Comparison of ENCODE assay signal across 20 cellular contexts in genomic region chr13:59587971-59588716, GRCh38.
DNase-seq lines count a peak whose midpoint lies in the region; ATAC-seq, FAIRE-seq and TF ChIP-seq lines count a peak whose summit lies in the region.
"Had no signal": no experiment of that assay in that cellular context is flagged by ENCODE, and none has a peak within 500 bp of the region (broad histone marks: within the 10 kb centered on the region; RNA-seq: fewer than 3 reads in every experiment).

No MANE protein-coding gene starts in this region.

- DNase-seq in GM23338 (ENCODE audit: low spot score) (peak; percentile 54), IMR-90 (no peak), H1 (ENCODE audit: low read depth in 1 of 2, low spot score in 2 of 2) (no peak), mesendoderm (no peak), NCI-H2081 (lab: John Stamatoyannopoulos, UW) (no peak), coronary artery (ENCODE audit: low spot score) (no peak), AG08395 (ENCODE audit: low spot score) (no peak)
- DNase-seq: 8988T; COR-L47; DMS 273 treated with DMSO at 0.1 percent for 48 hours; DND-41; NCI-H1092 treated with DMSO at 0.1 percent for 48 hours; NCI-H2081 treated with DMSO at 0.1 percent for 48 hours; NCI-H446 treated with DMSO at 0.1 percent for 48 hours; NK-92 treated with Interleukin-12 subunit alpha and Interleukin-12 subunit beta, amount 100 ng/mL, for 24 hours; OCI-M1; SHP77; SK-N-SH had no signal

- no peaks in the 10 kb centered on the region for H3K23me2 ChIP-seq in H1 (ENCODE audit: low read depth, low read length)

- no peaks in the 10 kb centered on the region for H3K79me1 ChIP-seq in IMR-90 (ENCODE audit: low read depth in 1 of 2, low read length in 2 of 2)
- H3K79me1 ChIP-seq in H1 (ENCODE audit: low read depth, low read length): no peaks in the 10 kb centered on the region
- no peaks in the 10 kb centered on the region for H3K79me1 ChIP-seq in mesendoderm (ENCODE audit: low read length)

- peak overlapping the region; percentile 8; the same call in 1 of the 2 replicates for H3K4me3 ChIP-seq in GM23338
- no peak overlapping the region for H3K4me3 ChIP-seq in IMR-90 (ENCODE audit: insufficient read depth, low read depth, low read length)
- H3K4me3 ChIP-seq in H1 (ENCODE audit: extremely low read depth in 1 of 4, insufficient read depth in 2 of 4, low read depth in 3 of 4, low read length in 4 of 4): peak overlapping the region in 1 of 4 experiments; percentile 38; a peak in 3 of 8 replicates
- H3K4me3 ChIP-seq in mesendoderm (ENCODE audit: low read length): no peak overlapping the region
- H3K4me3 ChIP-seq in coronary artery: no peak overlapping the region

- H4K5ac ChIP-seq in IMR-90 (ENCODE audit: low read depth, low read length): no peak overlapping the region
- peak overlapping the region; percentile 57 for H4K5ac ChIP-seq in H1 (ENCODE audit: insufficient read length, low read depth, low read length)
- H4K5ac ChIP-seq in mesendoderm (ENCODE audit: low read length): no peak overlapping the region

- no peak overlapping the region for H4K8ac ChIP-seq in IMR-90 (ENCODE audit: low read depth in 2 of 2, low read length in 2 of 2)
- no peak overlapping the region for H4K8ac ChIP-seq in H1 (ENCODE audit: extremely low read depth, insufficient read depth, low read length)
- H4K8ac ChIP-seq in mesendoderm (ENCODE audit: low read depth, low read length): no peak overlapping the region

- H2AK9ac ChIP-seq in IMR-90 (replicated peaks; ENCODE audit: low read depth, low read length, poor library complexity): no peak overlapping the region

- no peak for TF ChIP-seq CTCF in GM23338 (conservative IDR thresholded peaks at IDR 0.05; ENCODE audit: low read depth in 2 of 2)
- no peak for TF ChIP-seq CTCF in IMR-90 (conservative IDR thresholded peaks at IDR 0.05; ENCODE audit: low read depth, low read length)
- TF ChIP-seq CTCF in H1 (IDR thresholded peaks at IDR 0.05; ENCODE audit: control extremely low read depth in 1 of 3, insufficient read depth in 1 of 3, low read depth in 1 of 3, low read length in 3 of 3): no peak
- no peak for TF ChIP-seq CTCF in coronary artery (IDR thresholded peaks at IDR 0.05)

- POLR2A ChIA-PET in IMR-90 (lab: Charles Lee; ENCODE audit: unreplicated experiment) (no interaction called here), H1 (lab: Charles Lee; ENCODE audit: partially characterized antibody) (interaction anchor here (1.0 kb wide), 1 partner anchor 59 kb away, joined by 3 read pairs; no protein-coding TSS in a partner anchor)

- peak; percentile 76 for FAIRE-seq in H1 (lab: Jason Lieb, UNC)

- H3K9me3 ChIP-seq in IMR-90 (ENCODE audit: control insufficient read depth, insufficient read depth, low read length): no peaks in the 10 kb centered on the region
- no peaks in the 10 kb centered on the region for H3K9me3 ChIP-seq in H1 (ENCODE audit: insufficient read depth in 2 of 2, low read depth in 1 of 2, low read length in 1 of 2)
- H3K9me3 ChIP-seq: SK-N-SH had no signal

- H3K4me1 Mint-ChIP-seq in GM23338: peaks cover 54% of the 10 kb centered on the region
- H3K4me1 Mint-ChIP-seq: B cell had no signal

- H3K79me2 ChIP-seq in GM23338 (replicated peaks; ENCODE audit: insufficient read depth) (no peaks in the 10 kb centered on the region), H1 (ENCODE audit: control insufficient read depth in 1 of 2, insufficient read depth in 2 of 2, low read length in 2 of 2) (no peaks in the 10 kb centered on the region), mesendoderm (ENCODE audit: control insufficient read depth, insufficient read depth, low read length) (no peaks in the 10 kb centered on the region)

- peak overlapping the region; percentile 84 for H3K27ac Mint-ChIP-seq in GM23338
- H3K27ac Mint-ChIP-seq: B cell had no signal

- TF ChIP-seq POLR2A in IMR-90 (IDR thresholded peaks at IDR 0.05; ENCODE audit: low read depth, low read length) (no peak), H1 (IDR thresholded peaks at IDR 0.05; ENCODE audit: control extremely low read depth in 1 of 2, low read depth in 2 of 2, low read length in 2 of 2) (no peak)

- H3K14ac ChIP-seq in IMR-90 (replicated peaks; ENCODE audit: low read depth, low read length) (no peak overlapping the region), H1 (ENCODE audit: insufficient read length) (no peak overlapping the region)

- no TSS peak for BruUV-seq in IMR-90 (replicated peaks; lab: Mats Ljungman, UMichigan)

- H3K18ac ChIP-seq in IMR-90 (ENCODE audit: low read depth, low read length): no peak overlapping the region
- H3K18ac ChIP-seq in H1 (ENCODE audit: extremely low read depth, low read length): peak overlapping the region; percentile 68; the same call in 1 of the 2 replicates
- H3K18ac ChIP-seq in mesendoderm (ENCODE audit: low read length): peak overlapping the region; percentile 80

- peak overlapping the region; percentile 65 for H2BK12ac ChIP-seq in H1 (ENCODE audit: low read depth, low read length)

- H3K36me3 Mint-ChIP-seq in GM23338 (ENCODE audit: low read depth): peaks cover 22% of the 10 kb centered on the region

- H3K4me1 ChIP-seq in GM23338 (ENCODE audit: insufficient read depth): peaks cover 37% of the 10 kb centered on the region
- no peaks in the 10 kb centered on the region for H3K4me1 ChIP-seq in IMR-90 (ENCODE audit: control insufficient read depth, insufficient read depth, low read length)
- peaks cover 2 to 30% (median 12%) of the 10 kb centered on the region in 4 experiments; a peak in 6 of 7 replicates for H3K4me1 ChIP-seq in H1 (replicated peaks in 1 of 4; ENCODE audit: control insufficient read depth in 3 of 4, insufficient read depth in 4 of 4, low read length in 3 of 4)
- peaks cover 11% of the 10 kb centered on the region for H3K4me1 ChIP-seq in mesendoderm (ENCODE audit: control insufficient read depth, low read depth, low read length)

- H3K27ac ChIP-seq in GM23338 (ENCODE audit: low read depth) (0 out of 2 replicates have a peak overlapping the region, but pooled peaks have one; percentile 7), IMR-90 (ENCODE audit: insufficient read depth, low read length) (no peak overlapping the region), H1 (ENCODE audit: low read depth, low read length) (no peak overlapping the region), mesendoderm (ENCODE audit: low read depth, low read length) (peak overlapping the region; percentile 56), coronary artery (no peak overlapping the region)

- no peaks in the 10 kb centered on the region for H4K20me1 ChIP-seq in GM23338 (replicated peaks; ENCODE audit: insufficient read depth)
- H4K20me1 ChIP-seq in IMR-90 (ENCODE audit: insufficient read depth, low read length): no peaks in the 10 kb centered on the region
- H4K20me1 ChIP-seq in H1 (replicated peaks in 1 of 2; ENCODE audit: control insufficient read depth in 1 of 2, insufficient read depth in 2 of 2, low read length in 2 of 2): no peaks in the 10 kb centered on the region

- no peaks in the 10 kb centered on the region for H3F3A ChIP-seq in GM23338 (replicated peaks; ENCODE audit: low read depth)

- H2AK5ac ChIP-seq in IMR-90 (ENCODE audit: low read depth, low read length) (no peak overlapping the region), H1 (ENCODE audit: low read depth, low read length) (no peak overlapping the region), mesendoderm (ENCODE audit: low read length) (peak overlapping the region; percentile 59)

- dilution Hi-C loops in IMR-90 (cut with HindIII; ENCODE audit: low sequenced_read_pairs, unreplicated experiment): no loop called here

- 0 out of 3 replicates have a peak overlapping the region, but pooled peaks have one; percentile 8 for H3K4me3 Mint-ChIP-seq in GM23338
- H3K4me3 Mint-ChIP-seq: B cell had no signal

- ATAC-seq in GM23338 (peak; percentile 80), IMR-90 (ENCODE audit: low read depth) (no peak), GM18868 (IDR thresholded peaks at IDR 0.05; ENCODE audit: unreplicated experiment) (no peak)

- no CpG with 5 or more reads among the region's 1 CpG for WGBS in IMR-90 (ENCODE audit: extremely low coverage in 2 of 2, insufficient read length in 1 of 2), 2 experiments
- WGBS in H1 (ENCODE audit: extremely low coverage in 1 of 2, insufficient coverage in 1 of 2, insufficient read length in 1 of 2, insufficient replicate concordance in 2 of 2, low coverage in 1 of 2, low lambda C conversion rate in 2 of 2, missing lambda C conversion rate in 1 of 2), 2 experiments: 0% methylated on average over 1 of the region's 1 CpG; no CpG with 5 or more reads in 1 of the 2 experiments
- no CpG with 5 or more reads among the region's 1 CpG for WGBS in mesendoderm (ENCODE audit: extremely low coverage, insufficient coverage, low lambda C conversion rate)

- H3K4me2 ChIP-seq in GM23338: peak overlapping the region; percentile 2
- H3K4me2 ChIP-seq in IMR-90 (ENCODE audit: low read depth, low read length): no peak overlapping the region
- peak overlapping the region; percentile 43 to 46; a peak in 3 of 4 replicates for H3K4me2 ChIP-seq in H1 (ENCODE audit: insufficient read depth in 1 of 2, low read depth in 2 of 2, low read length in 2 of 2)
- H3K4me2 ChIP-seq in mesendoderm (ENCODE audit: low read length): no peak overlapping the region
- H3K4me2 ChIP-seq: SK-N-SH had no signal

- H2BK15ac ChIP-seq in IMR-90 (ENCODE audit: low read depth, low read length) (no peak overlapping the region), H1 (ENCODE audit: low read length) (no peak overlapping the region), mesendoderm (replicated peaks; ENCODE audit: low read depth) (no peak overlapping the region)

- no peak overlapping the region for H2BK5ac ChIP-seq in IMR-90 (ENCODE audit: low read depth, low read length, poor library complexity, severe bottlenecking)
- H2BK5ac ChIP-seq in H1 (ENCODE audit: low read depth, low read length): peak overlapping the region; percentile 3; the same call in 1 of the 2 replicates
- no peak overlapping the region for H2BK5ac ChIP-seq in mesendoderm (ENCODE audit: low read length)

- intact Hi-C loops in IMR-90 (cut with micrococcal nuclease): no loop called here

- peaks cover 23% of the 10 kb centered on the region for H3K9me3 Mint-ChIP-seq in GM23338

- in situ Hi-C loops in IMR-90 (cut with MboI; ENCODE audit: low sequenced_read_pairs): no loop called here

- no peak overlapping the region for H2BK120ac ChIP-seq in IMR-90 (ENCODE audit: low read depth, low read length)
- H2BK120ac ChIP-seq in H1 (replicated peaks; ENCODE audit: low read depth, low read length): peak overlapping the region; percentile 39
- H2BK120ac ChIP-seq in mesendoderm (ENCODE audit: low read depth, low read length): peak overlapping the region; percentile 79

- H3K4ac ChIP-seq in IMR-90 (ENCODE audit: low read depth, low read length) (no peak overlapping the region), H1 (replicated peaks; ENCODE audit: insufficient read length, low read depth, low read length) (no peak overlapping the region), mesendoderm (ENCODE audit: low read depth, low read length) (no peak overlapping the region)

- H3K9ac ChIP-seq in IMR-90 (ENCODE audit: low read depth, low read length) (no peak overlapping the region), H1 (replicated peaks in 1 of 4; ENCODE audit: extremely low read depth in 1 of 4, low read depth in 3 of 4, low read length in 3 of 4) (no peak overlapping the region), mesendoderm (ENCODE audit: low read length) (no peak overlapping the region)
- H3K9ac ChIP-seq: SK-N-SH had no signal

- no peaks in the 10 kb centered on the region for H3K9me1 ChIP-seq in IMR-90 (ENCODE audit: insufficient read depth, low read length)

- H3K27me3 Mint-ChIP-seq in GM23338 (ENCODE audit: insufficient read depth, low read depth, poor library complexity): peaks cover 11% of the 10 kb centered on the region
- H3K27me3 Mint-ChIP-seq: B cell had no signal

- TF ChIP-seq RAD21 in IMR-90 (IDR thresholded peaks at IDR 0.05; ENCODE audit: low read length): no peak
- no peak for TF ChIP-seq RAD21 in H1 (IDR thresholded peaks at IDR 0.05 in 1 of 2, conservative IDR thresholded peaks at IDR 0.05 in 1 of 2; ENCODE audit: low read depth in 2 of 2, low read length in 2 of 2)

- no peaks in the 10 kb centered on the region for H3K9me2 ChIP-seq in GM23338 (ENCODE audit: insufficient read depth)
- H3K9me2 ChIP-seq: SK-N-SH had no signal

- H3K36me3 ChIP-seq in GM23338 (ENCODE audit: insufficient read depth) (no peaks in the 10 kb centered on the region), IMR-90 (ENCODE audit: control insufficient read depth, insufficient read depth, low read length) (no peaks in the 10 kb centered on the region), H1 (ENCODE audit: control insufficient read depth in 2 of 4, insufficient read depth in 4 of 4, low read length in 3 of 4) (no peaks in the 10 kb centered on the region), mesendoderm (ENCODE audit: control insufficient read depth, insufficient read depth, low read length) (no peaks in the 10 kb centered on the region)

- H4K91ac ChIP-seq in IMR-90 (ENCODE audit: insufficient read depth, low read depth, low read length): no peak overlapping the region
- H4K91ac ChIP-seq in H1 (replicated peaks; ENCODE audit: insufficient read length, low read length): peak overlapping the region; percentile 88

- peak in 1 of 2 experiments; percentile 48; a peak in 1 of 3 replicates for TF ChIP-seq EP300 in H1 (IDR thresholded peaks at IDR 0.05; ENCODE audit: borderline replicate concordance in 1 of 2, low read depth in 2 of 2, low read length in 2 of 2)

- H3K27me3 ChIP-seq in GM23338 (ENCODE audit: insufficient read depth) (peaks cover 33% of the 10 kb centered on the region; the same call in 1 of the 2 replicates), IMR-90 (ENCODE audit: control insufficient read depth, insufficient read depth, low read length) (peaks cover 2% of the 10 kb centered on the region; the same call in 1 of the 2 replicates), H1 (replicated peaks in 1 of 4; ENCODE audit: control insufficient read depth in 3 of 4, extremely low read depth in 1 of 4, insufficient read depth in 3 of 4, low read length in 3 of 4) (peaks cover 0 to 1% (median 0%) of the 10 kb centered on the region in 4 experiments; a peak in 3 of 7 replicates), mesendoderm (ENCODE audit: insufficient read depth, low read length, poor library complexity) (no peaks in the 10 kb centered on the region)

- CTCF ChIA-PET in IMR-90 (lab: Yijun Ruan, JAX) (interaction anchor here (0.6 kb wide), 2 partner anchors 246 to 1671 kb away, joined by 3 read pairs; no protein-coding TSS in a partner anchor), H1 (lab: Charles Lee; ENCODE audit: partially characterized antibody) (interaction anchor here (0.8 to 2.6 kb wide), 5 partner anchors 15 to 197 kb away, joined by 3 to 10 read pairs (median 3); no protein-coding TSS in a partner anchor)

- H3K56ac ChIP-seq in IMR-90 (ENCODE audit: extremely low read depth, insufficient read depth, low read length) (no peak overlapping the region), H1 (replicated peaks; ENCODE audit: insufficient read length, low read depth, low read length) (no peak overlapping the region), mesendoderm (ENCODE audit: low read length) (peak overlapping the region; percentile 29)

- H3K23ac ChIP-seq in IMR-90 (ENCODE audit: low read depth, low read length): no peak overlapping the region
- no peak overlapping the region for H3K23ac ChIP-seq in H1 (ENCODE audit: insufficient read length)
- no peak overlapping the region for H3K23ac ChIP-seq in mesendoderm (ENCODE audit: low read length)

- H2BK20ac ChIP-seq in IMR-90 (ENCODE audit: low read depth, low read length) (no peak overlapping the region), H1 (ENCODE audit: low read length) (no peak overlapping the region)

- H2AFZ ChIP-seq in GM23338 (no peak overlapping the region), IMR-90 (replicated peaks; ENCODE audit: low read length, poor library complexity) (no peak overlapping the region), H1 (ENCODE audit: low read length) (no peak overlapping the region)

Comparison
In these comparisons a context has a peak if more than half of its experiments do, and no peak if none do; other contexts are left out.
1. H3K27ac ChIP-seq: peak in GM23338 (single experiment) and mesendoderm (single experiment); none in IMR-90 (single experiment), H1 (single experiment) and coronary artery (0 of 2).
2. H3K4me2 ChIP-seq: peak in GM23338 (single experiment) and H1 (2 of 2); none in IMR-90 (single experiment) and mesendoderm (single experiment).